14 cellular contexts compared by ENCODE assay signal in the genomic region with DNA sequence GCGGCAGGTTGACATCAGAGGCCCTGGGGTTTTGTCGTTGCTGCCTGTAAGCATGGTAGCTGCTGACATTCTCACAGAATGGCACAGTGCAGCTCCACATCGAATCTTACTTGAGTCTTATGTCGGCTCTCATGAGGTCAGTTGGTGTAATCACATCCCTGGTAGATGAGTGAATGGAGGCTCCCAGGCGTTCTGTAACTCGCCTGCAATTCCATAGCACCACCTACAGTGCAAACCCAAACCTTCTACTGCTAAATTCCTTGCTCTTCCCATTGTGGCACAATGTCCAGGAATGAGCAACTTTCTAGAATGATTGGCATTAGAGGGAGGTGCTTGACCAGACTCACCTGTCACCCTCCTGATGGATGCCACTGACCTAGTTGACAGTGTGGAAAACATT.
DNase-seq lines count a peak whose midpoint lies in the region; ATAC-seq and TF ChIP-seq lines count a peak whose summit lies in the region.
"Had no signal": no experiment of that assay in that cellular context is flagged by ENCODE, and none has a peak within 500 bp of the region (broad histone marks: within the 10 kb centered on the region; RNA-seq: fewer than 3 reads in every experiment).

No MANE protein-coding gene starts in this region.

- TF ChIP-seq EP300 in Ishikawa (IDR thresholded peaks at IDR 0.05; ENCODE audit: borderline replicate concordance), result no peak

- H3K27me3 ChIP-seq in mesenchymal stem cell (ENCODE audit: control insufficient read depth in 1 of 2, insufficient read depth in 1 of 2, low read length in 2 of 2), result no peaks in the 10 kb centered on the region
- H3K27me3 ChIP-seq: sigmoid colon, upper lobe of left lung had no signal

- no peak overlapping the region for H3K4me3 ChIP-seq in mesenchymal stem cell (ENCODE audit: insufficient read depth in 1 of 2, low read depth in 1 of 2, low read length in 2 of 2)
- H3K4me3 ChIP-seq: sigmoid colon, upper lobe of left lung had no signal

- H3K9me3 Mint-ChIP-seq in chondrocyte (ENCODE audit: low read depth), result no peaks in the 10 kb centered on the region
- H3K9me3 Mint-ChIP-seq in stimulated activated naive CD8-positive, alpha-beta T cell treated with anti-CD3 and anti-CD28 coated beads, Interleukin-15, amount 100 ng/mL, for 72 hours, result peaks cover 8 to 14% of the 10 kb centered on the region in 2 donors
- H3K9me3 Mint-ChIP-seq in mesothelial cell of epicardium, result peaks cover 11% of the 10 kb centered on the region

- no peak overlapping the region for H3K14ac ChIP-seq in mesenchymal stem cell (ENCODE audit: low read length in 2 of 2)

- peaks cover 1% of the 10 kb centered on the region for H3K36me3 Mint-ChIP-seq in chondrocyte (ENCODE audit: low read depth)
- no peaks in the 10 kb centered on the region for H3K36me3 Mint-ChIP-seq in mesothelial cell of epicardium

- no peak overlapping the region for H3K4me2 ChIP-seq in mesenchymal stem cell (ENCODE audit: low read length, poor library complexity, severe bottlenecking)

- TF ChIP-seq RAD21 in Ishikawa (IDR thresholded peaks at IDR 0.05; ENCODE audit: low read depth), result peak; percentile 70

- no peak overlapping the region for H2BK5ac ChIP-seq in mesenchymal stem cell (ENCODE audit: low read depth, low read length, poor library complexity, severe bottlenecking)

- H2AFZ ChIP-seq in mesenchymal stem cell (ENCODE audit: low read depth, low read length), result no peak overlapping the region

- ATAC-seq in stimulated activated naive CD8-positive, alpha-beta T cell treated with anti-CD3 and anti-CD28 coated beads, Interleukin-15, amount 100 ng/mL, for 72 hours, result no peak
- ATAC-seq: activated CD4-positive, CD25-positive, alpha-beta regulatory T cell treated with anti-CD3 and anti-CD28 coated beads, Interleukin-2, amount 50 U/mL, for 24 hours had no signal

- H3K27me3 Mint-ChIP-seq in chondrocyte (ENCODE audit: low read depth) (no peaks in the 10 kb centered on the region), mesothelial cell of epicardium (ENCODE audit: low read depth) (no peaks in the 10 kb centered on the region)
- no peaks in the 10 kb centered on the region for H3K27me3 Mint-ChIP-seq in stimulated activated naive CD8-positive, alpha-beta T cell treated with anti-CD3 and anti-CD28 coated beads, Interleukin-15, amount 100 ng/mL, for 72 hours

- H3K18ac ChIP-seq in mesenchymal stem cell (ENCODE audit: low read depth in 1 of 2, low read length in 2 of 2), result no peak overlapping the region

- no peak overlapping the region for H4K8ac ChIP-seq in mesenchymal stem cell (ENCODE audit: low read length)

- H3K4me1 Mint-ChIP-seq in chondrocyte (ENCODE audit: low read depth), result peaks cover 25% of the 10 kb centered on the region
- peaks cover 49% of the 10 kb centered on the region for H3K4me1 Mint-ChIP-seq in stimulated activated naive CD8-positive, alpha-beta T cell treated with anti-CD3 and anti-CD28 coated beads, Interleukin-15, amount 100 ng/mL, for 72 hours
- peaks cover 4% of the 10 kb centered on the region for H3K4me1 Mint-ChIP-seq in mesothelial cell of epicardium

- H3K27ac ChIP-seq in mesenchymal stem cell (ENCODE audit: low read length, poor library complexity, severe bottlenecking), result no peak overlapping the region
- H3K27ac ChIP-seq: sigmoid colon, upper lobe of left lung had no signal

- no peak overlapping the region for H4K91ac ChIP-seq in mesenchymal stem cell (ENCODE audit: low read length)

- H2BK120ac ChIP-seq in mesenchymal stem cell (ENCODE audit: low read depth, low read length), result no peak overlapping the region

- no peaks in the 10 kb centered on the region for H3K9me3 ChIP-seq in mesenchymal stem cell (ENCODE audit: control insufficient read depth, low read length)
- H3K9me3 ChIP-seq: sigmoid colon, upper lobe of left lung had no signal

- TF ChIP-seq CTCF in chondrocyte (IDR thresholded peaks at IDR 0.05) (peak; percentile 53), mesothelial cell of epicardium (IDR thresholded peaks at IDR 0.05; ENCODE audit: unreplicated experiment) (no peak)

- WGBS in mesenchymal stem cell, result 83% methylated on average over 5 of the region's 6 CpGs

- peak; percentile 50 for DNase-seq in Daoy (ENCODE audit: low read depth)
- no peak for DNase-seq in chondrocyte (ENCODE audit: low spot score)
- peak; percentile 13 for DNase-seq in mesenchymal stem cell
- no peak for DNase-seq in stimulated activated naive CD8-positive, alpha-beta T cell treated with anti-CD3 and anti-CD28 coated beads, Interleukin-15, amount 100 ng/mL, for 72 hours
- DNase-seq in mesothelial cell of epicardium (ENCODE audit: low spot score in 2 of 2, unreplicated experiment in 2 of 2), result no peak
- DNase-seq in stimulated activated CD4-positive, alpha-beta T cell treated with anti-CD3 and anti-CD28 coated beads, Interleukin-1b, Interleukin-23, amount 100 ng/mL, for 48 hours, result no peak
- DNase-seq in NCI-H2196 (lab: John Stamatoyannopoulos, UW; ENCODE audit: unreplicated experiment), result no peak
- DNase-seq: head of caudate nucleus, SIG-M5, sigmoid colon, upper lobe of left lung had no signal

- H3K79me1 ChIP-seq in mesenchymal stem cell (replicated peaks; ENCODE audit: low read length, poor library complexity, severe bottlenecking), result no peaks in the 10 kb centered on the region

- no peak overlapping the region for H2BK12ac ChIP-seq in mesenchymal stem cell (ENCODE audit: low read length in 2 of 2)

- no peak overlapping the region for H3K9ac ChIP-seq in mesenchymal stem cell (ENCODE audit: low read length)

- no peak overlapping the region for H3K4ac ChIP-seq in mesenchymal stem cell (ENCODE audit: low read depth in 1 of 2, low read length in 2 of 2)

- H2BK15ac ChIP-seq in mesenchymal stem cell (ENCODE audit: low read depth, poor library complexity, severe bottlenecking), result no peak overlapping the region

- no peak overlapping the region for H3K4me3 Mint-ChIP-seq in chondrocyte (ENCODE audit: unreplicated experiment)
- H3K4me3 Mint-ChIP-seq in stimulated activated naive CD8-positive, alpha-beta T cell treated with anti-CD3 and anti-CD28 coated beads, Interleukin-15, amount 100 ng/mL, for 72 hours, result no peak overlapping the region
- H3K4me3 Mint-ChIP-seq in mesothelial cell of epicardium, result no peak overlapping the region

- no peak overlapping the region for H3K27ac Mint-ChIP-seq in chondrocyte (ENCODE audit: unreplicated experiment)
- no peak overlapping the region for H3K27ac Mint-ChIP-seq in stimulated activated naive CD8-positive, alpha-beta T cell treated with anti-CD3 and anti-CD28 coated beads, Interleukin-15, amount 100 ng/mL, for 72 hours
- no peak overlapping the region for H3K27ac Mint-ChIP-seq in mesothelial cell of epicardium
- H3K27ac Mint-ChIP-seq: activated T-helper 2 cell treated with anti-CD3 and anti-CD28 coated beads, Interferon-gamma antibody, Interleukin-2, Interleukin-4, amounts not matched to agents 10 μg/mL and 5 μg/mL and 100 μg/mL, durations not matched to agents 14 hours and 24 hours and 36 hours had no signal

- H3K23ac ChIP-seq in mesenchymal stem cell (ENCODE audit: low read length in 2 of 2), result no peak overlapping the region

- no peaks in the 10 kb centered on the region for H3K36me3 ChIP-seq in mesenchymal stem cell (ENCODE audit: control insufficient read depth in 1 of 2, insufficient read depth in 2 of 2, low read depth in 1 of 2, low read length in 2 of 2)
- H3K36me3 ChIP-seq: sigmoid colon, upper lobe of left lung had no signal

- H3K4me1 ChIP-seq in mesenchymal stem cell (ENCODE audit: control insufficient read depth, insufficient read depth, low read depth, low read length), result peaks cover 10% of the 10 kb centered on the region
- H3K4me1 ChIP-seq: sigmoid colon, upper lobe of left lung had no signal

- H2AK5ac ChIP-seq in mesenchymal stem cell (ENCODE audit: low read length, severe bottlenecking), result peak overlapping the region; percentile 6

TF ChIP-seq in Ishikawa, 13 proteins besides CTCF, POLR2A, EP300 and RAD21 (continues in another document):
- TF ChIP-seq ZBTB7A (IDR thresholded peaks at IDR 0.05; ENCODE audit: low read depth) (no peak), FOXM1 (IDR thresholded peaks at IDR 0.05; ENCODE audit: borderline replicate concordance, low read depth) (no peak), TEAD4 (IDR thresholded peaks at IDR 0.05) (no peak), TCF12 (IDR thresholded peaks at IDR 0.05; ENCODE audit: low read depth) (no peak), CEBPB (IDR thresholded peaks at IDR 0.05) (no peak), TAF1 (IDR thresholded peaks at IDR 0.05; ENCODE audit: low read depth) (no peak), EGR1 (IDR thresholded peaks at IDR 0.05) (no peak)
- TF ChIP-seq, protein P1, sequence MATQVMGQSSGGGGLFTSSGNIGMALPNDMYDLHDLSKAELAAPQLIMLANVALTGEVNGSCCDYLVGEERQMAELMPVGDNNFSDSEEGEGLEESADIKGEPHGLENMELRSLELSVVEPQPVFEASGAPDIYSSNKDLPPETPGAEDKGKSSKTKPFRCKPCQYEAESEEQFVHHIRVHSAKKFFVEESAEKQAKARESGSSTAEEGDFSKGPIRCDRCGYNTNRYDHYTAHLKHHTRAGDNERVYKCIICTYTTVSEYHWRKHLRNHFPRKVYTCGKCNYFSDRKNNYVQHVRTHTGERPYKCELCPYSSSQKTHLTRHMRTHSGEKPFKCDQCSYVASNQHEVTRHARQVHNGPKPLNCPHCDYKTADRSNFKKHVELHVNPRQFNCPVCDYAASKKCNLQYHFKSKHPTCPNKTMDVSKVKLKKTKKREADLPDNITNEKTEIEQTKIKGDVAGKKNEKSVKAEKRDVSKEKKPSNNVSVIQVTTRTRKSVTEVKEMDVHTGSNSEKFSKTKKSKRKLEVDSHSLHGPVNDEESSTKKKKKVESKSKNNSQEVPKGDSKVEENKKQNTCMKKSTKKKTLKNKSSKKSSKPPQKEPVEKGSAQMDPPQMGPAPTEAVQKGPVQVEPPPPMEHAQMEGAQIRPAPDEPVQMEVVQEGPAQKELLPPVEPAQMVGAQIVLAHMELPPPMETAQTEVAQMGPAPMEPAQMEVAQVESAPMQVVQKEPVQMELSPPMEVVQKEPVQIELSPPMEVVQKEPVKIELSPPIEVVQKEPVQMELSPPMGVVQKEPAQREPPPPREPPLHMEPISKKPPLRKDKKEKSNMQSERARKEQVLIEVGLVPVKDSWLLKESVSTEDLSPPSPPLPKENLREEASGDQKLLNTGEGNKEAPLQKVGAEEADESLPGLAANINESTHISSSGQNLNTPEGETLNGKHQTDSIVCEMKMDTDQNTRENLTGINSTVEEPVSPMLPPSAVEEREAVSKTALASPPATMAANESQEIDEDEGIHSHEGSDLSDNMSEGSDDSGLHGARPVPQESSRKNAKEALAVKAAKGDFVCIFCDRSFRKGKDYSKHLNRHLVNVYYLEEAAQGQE (IDR thresholded peaks at IDR 0.05; ENCODE audit: low read depth), result no peak
- TF ChIP-seq, protein P2, sequence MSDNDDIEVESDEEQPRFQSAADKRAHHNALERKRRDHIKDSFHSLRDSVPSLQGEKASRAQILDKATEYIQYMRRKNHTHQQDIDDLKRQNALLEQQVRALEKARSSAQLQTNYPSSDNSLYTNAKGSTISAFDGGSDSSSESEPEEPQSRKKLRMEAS (IDR thresholded peaks at IDR 0.05), result no peak

Comparison
In these comparisons a context has a peak if more than half of its experiments do, and no peak if none do; other contexts are left out.
1. DNase-seq: peak in Daoy (single experiment) and mesenchymal stem cell (single experiment); none in chondrocyte (single experiment), stimulated activated naive CD8-positive, alpha-beta T cell treated with anti-CD3 and anti-CD28 coated beads, Interleukin-15, amount 100 ng/mL, for 72 hours (0 of 2), mesothelial cell of epicardium (0 of 2), stimulated activated CD4-positive, alpha-beta T cell treated with anti-CD3 and anti-CD28 coated beads, Interleukin-1b, Interleukin-23, amount 100 ng/mL, for 48 hours (single experiment) and NCI-H2196 (single experiment).